ENCODE assay signal across 19 cellular contexts in the genomic region with DNA sequence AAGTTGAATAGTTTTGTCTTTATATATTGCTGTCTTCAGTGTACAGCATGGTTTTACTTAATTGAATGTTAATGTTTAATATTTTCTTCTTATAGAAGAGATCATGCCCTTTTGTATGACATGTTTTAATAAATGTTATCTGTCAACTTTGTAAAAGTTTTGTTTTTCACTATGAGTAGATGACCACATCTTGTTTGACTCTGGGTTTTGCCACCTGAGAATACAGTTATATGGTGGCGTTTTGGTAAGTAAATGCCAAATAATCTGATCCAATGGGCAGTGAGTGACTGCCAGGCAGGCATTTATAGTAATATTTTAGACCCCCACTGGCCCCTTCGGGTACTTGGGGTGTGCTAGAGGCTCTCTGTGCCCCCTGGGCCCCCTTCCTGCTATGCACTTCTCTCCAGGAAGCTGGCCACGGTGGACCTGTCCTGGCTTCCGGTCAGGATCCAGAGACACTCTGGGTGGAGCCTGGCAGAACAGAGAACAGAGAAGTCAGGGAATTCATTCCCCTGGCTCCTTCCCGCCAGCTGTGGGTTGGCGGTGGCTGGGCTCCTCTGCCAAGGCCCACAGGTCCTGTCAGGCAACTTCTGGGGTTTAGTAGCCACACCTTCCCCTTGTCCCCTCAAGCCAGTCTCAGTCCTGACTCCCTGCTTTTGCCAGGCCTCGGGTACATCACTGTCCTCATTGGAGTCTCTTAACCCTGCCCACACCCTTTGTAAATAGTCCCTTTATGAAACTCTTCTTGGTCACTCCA. TPM values are rescaled to one million over a fixed set of nuclear protein-coding genes. Genes with fewer than 3 reads are reported as not detected.
DNase-seq lines count a peak whose midpoint lies in the region; ATAC-seq and TF ChIP-seq lines count a peak whose summit lies in the region.
"Had no signal": no experiment of that assay in that cellular context is flagged by ENCODE, and none has a peak within 500 bp of the region (broad histone marks: within the 10 kb centered on the region; RNA-seq: fewer than 3 reads in every experiment).

No MANE protein-coding gene starts in this region.

- H3K4me3 Mint-ChIP-seq in activated naive CD8-positive, alpha-beta T cell treated with anti-CD3 and anti-CD28 coated beads, Interleukin-2, amount 50 U/mL, for 24 hours, result no peak overlapping the region
- no peak overlapping the region for H3K4me3 Mint-ChIP-seq in activated naive CD8-positive, alpha-beta T cell treated with anti-CD3 and anti-CD28 coated beads for 36 hours
- H3K4me3 Mint-ChIP-seq in CD4-positive, alpha-beta T cell, result no peak overlapping the region
- H3K4me3 Mint-ChIP-seq: activated naive CD4-positive, alpha-beta T cell treated with anti-CD3 and anti-CD28 coated beads, Interleukin-2, amount 50 U/mL, for 24 hours; activated T-cell treated with anti-CD3 and anti-CD28 coated beads, Interleukin-2, amount 50 U/mL, for 4 hours had no signal

- H3K27ac Mint-ChIP-seq in activated naive CD8-positive, alpha-beta T cell treated with anti-CD3 and anti-CD28 coated beads, Interleukin-2, amount 50 U/mL, for 24 hours, result no peak overlapping the region
- no peak overlapping the region for H3K27ac Mint-ChIP-seq in activated naive CD8-positive, alpha-beta T cell treated with anti-CD3 and anti-CD28 coated beads for 36 hours
- no peak overlapping the region for H3K27ac Mint-ChIP-seq in CD4-positive, alpha-beta T cell

- DNase-seq in activated naive CD8-positive, alpha-beta T cell treated with anti-CD3 and anti-CD28 coated beads, Interleukin-2, amount 50 U/mL, for 24 hours, result no peak
- no peak for DNase-seq in activated naive CD8-positive, alpha-beta T cell treated with anti-CD3 and anti-CD28 coated beads for 36 hours
- DNase-seq in left colon (no peak), substantia nigra (lab: John Stamatoyannopoulos, UW) (no peak), cerebellum (ENCODE audit: low spot score) (no peak), amygdala (lab: John Stamatoyannopoulos, UW) (no peak)
- DNase-seq in CD4-positive, alpha-beta T cell, result no peak
- DNase-seq: activated CD4-positive, alpha-beta T cell treated with anti-CD3 and anti-CD28 coated beads, Interleukin-2, amount 50 U/mL, for 4 hours; activated T-cell treated with anti-CD3 and anti-CD28 coated beads, Interleukin-2, amount 50 U/mL, for 4 hours; Calu3; cerebellar nuclear complex; effector memory CD4-positive, alpha-beta T cell; Kasumi-1; NCI-H1694 treated with DMSO at 0.1 percent for 48 hours; NCI-H526 treated with DMSO at 0.1 percent for 48 hours; stimulated activated CD4-positive, alpha-beta T cell treated with anti-CD3 and anti-CD28 coated beads, Interleukin-4, amount 100 ng/mL, for 1 hour had no signal

- peak; percentile 27 for ATAC-seq in activated naive CD8-positive, alpha-beta T cell treated with anti-CD3 and anti-CD28 coated beads, Interleukin-2, amount 50 U/mL, for 24 hours
- ATAC-seq in HG02763 (IDR thresholded peaks at IDR 0.05; ENCODE audit: unreplicated experiment) (peak; percentile 11), left colon (peak; percentile 28)
- no peak for ATAC-seq in CD4-positive, alpha-beta T cell (ENCODE audit: poor library complexity)

- H3K9me3 Mint-ChIP-seq in activated naive CD8-positive, alpha-beta T cell treated with anti-CD3 and anti-CD28 coated beads, Interleukin-2, amount 50 U/mL, for 24 hours, result no peaks in the 10 kb centered on the region
- no peaks in the 10 kb centered on the region for H3K9me3 Mint-ChIP-seq in activated naive CD8-positive, alpha-beta T cell treated with anti-CD3 and anti-CD28 coated beads for 36 hours
- no peaks in the 10 kb centered on the region for H3K9me3 Mint-ChIP-seq in CD4-positive, alpha-beta T cell
- H3K9me3 Mint-ChIP-seq: activated naive CD4-positive, alpha-beta T cell treated with anti-CD3 and anti-CD28 coated beads, Interleukin-2, amount 50 U/mL, for 24 hours; activated T-cell treated with anti-CD3 and anti-CD28 coated beads, Interleukin-2, amount 50 U/mL, for 4 hours had no signal

- peak overlapping the region; percentile 60 for H3K27ac ChIP-seq in substantia nigra (ENCODE audit: low read depth, low read length, poor library complexity, severe bottlenecking)
- no peak overlapping the region for H3K27ac ChIP-seq in CD4-positive, alpha-beta T cell (ENCODE audit: low read depth, low read length)
- H3K27ac ChIP-seq: esophagus muscularis mucosa had no signal

- H3K27me3 ChIP-seq in CD4-positive, alpha-beta T cell (ENCODE audit: control insufficient read depth, insufficient read depth, low read length), result no peaks in the 10 kb centered on the region
- H3K27me3 ChIP-seq: esophagus muscularis mucosa had no signal

- TF ChIP-seq CTCF in CD4-positive, alpha-beta T cell (IDR thresholded peaks at IDR 0.05), result no peak

- intact Hi-C loops in left colon (cut with DNase I, micrococcal nuclease), result no loop called here
- intact Hi-C loops in CD4-positive, alpha-beta T cell (cut with DNase I, micrococcal nuclease), result no loop called here

- peaks cover 40% of the 10 kb centered on the region for H3K4me1 Mint-ChIP-seq in activated naive CD8-positive, alpha-beta T cell treated with anti-CD3 and anti-CD28 coated beads, Interleukin-2, amount 50 U/mL, for 24 hours
- H3K4me1 Mint-ChIP-seq in activated naive CD8-positive, alpha-beta T cell treated with anti-CD3 and anti-CD28 coated beads for 36 hours, result peaks cover 29% of the 10 kb centered on the region
- peaks cover 19% of the 10 kb centered on the region for H3K4me1 Mint-ChIP-seq in CD4-positive, alpha-beta T cell (ENCODE audit: low read depth)

- CTCF ChIA-PET in CD4-positive, alpha-beta T cell (lab: Charles Lee), result no interaction called here

- H3K36me3 Mint-ChIP-seq in activated naive CD8-positive, alpha-beta T cell treated with anti-CD3 and anti-CD28 coated beads, Interleukin-2, amount 50 U/mL, for 24 hours (ENCODE audit: low read depth), result peaks cover 32% of the 10 kb centered on the region
- peaks cover 24% of the 10 kb centered on the region for H3K36me3 Mint-ChIP-seq in activated naive CD8-positive, alpha-beta T cell treated with anti-CD3 and anti-CD28 coated beads for 36 hours
- peaks cover 50% of the 10 kb centered on the region for H3K36me3 Mint-ChIP-seq in CD4-positive, alpha-beta T cell (ENCODE audit: low read depth)

- POLR2A ChIA-PET in CD4-positive, alpha-beta T cell (lab: Charles Lee), result no interaction called here

- H3K9me3 ChIP-seq in CD4-positive, alpha-beta T cell (ENCODE audit: control insufficient read depth, low read length), result no peaks in the 10 kb centered on the region
- H3K9me3 ChIP-seq: esophagus muscularis mucosa had no signal

- H3K27me3 Mint-ChIP-seq in activated naive CD8-positive, alpha-beta T cell treated with anti-CD3 and anti-CD28 coated beads, Interleukin-2, amount 50 U/mL, for 24 hours, result no peaks in the 10 kb centered on the region
- H3K27me3 Mint-ChIP-seq in activated naive CD8-positive, alpha-beta T cell treated with anti-CD3 and anti-CD28 coated beads for 36 hours, result no peaks in the 10 kb centered on the region
- no peaks in the 10 kb centered on the region for H3K27me3 Mint-ChIP-seq in CD4-positive, alpha-beta T cell
- H3K27me3 Mint-ChIP-seq: activated naive CD4-positive, alpha-beta T cell treated with anti-CD3 and anti-CD28 coated beads, Interleukin-2, amount 50 U/mL, for 24 hours had no signal

RNA-seq across cellular contexts. Expression of a gene that starts 22.2 kb away (rescaled TPM):
- 1 to 10 TPM; 4.4 to 4.7 TPM for total RNA-seq in activated naive CD8-positive, alpha-beta T cell treated with anti-CD3 and anti-CD28 coated beads for 36 hours
- total RNA-seq in left colon, result 1 to 10 TPM; 6.6 to 9.4 TPM
- total RNA-seq in CD4-positive, alpha-beta T cell, result 1 to 10 TPM; 2.5 to 2.9 TPM
- total RNA-seq in cerebellum, result 30.0 TPM

RNA-seq across cellular contexts. Expression of a gene that starts 33.4 kb away (rescaled TPM):
- total RNA-seq in activated naive CD8-positive, alpha-beta T cell treated with anti-CD3 and anti-CD28 coated beads for 36 hours, result 10 to 100 TPM; 21.5 to 21.6 TPM
- total RNA-seq in left colon (10 to 100 TPM; 15.5 to 17.3 TPM), cerebellum (15.1 TPM)
- total RNA-seq in CD4-positive, alpha-beta T cell, result 10 to 100 TPM; 47.7 to 50.8 TPM
